Comparison of ENCODE assay signal across 21 cellular contexts in the genomic region with DNA sequence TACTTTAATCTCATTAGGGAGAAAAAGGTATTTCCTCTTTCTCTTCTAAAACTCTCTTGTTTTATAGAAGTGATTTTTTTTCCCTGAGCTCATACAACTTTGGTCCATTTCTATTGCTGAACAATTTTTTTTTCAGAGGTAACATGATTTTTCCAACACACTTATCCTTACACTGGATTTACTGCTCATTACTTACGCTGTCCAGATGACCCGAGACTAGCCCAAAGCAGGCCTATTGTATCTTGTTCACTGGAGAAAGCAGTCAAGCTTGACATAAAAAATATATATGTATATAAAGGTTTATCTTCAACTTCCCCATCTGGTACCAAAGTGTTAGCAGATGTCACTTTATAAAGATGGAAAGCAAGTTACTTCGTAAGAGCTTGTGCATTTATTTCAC.
"Had no signal": no experiment of that assay in that cellular context is flagged by ENCODE, and none has a peak within 500 bp of the region (broad histone marks: within the 10 kb centered on the region; RNA-seq: fewer than 3 reads in every experiment).

No MANE protein-coding gene starts in this region.

- H3K4me1 ChIP-seq: SJSA1 had no signal

- H3K4me3 ChIP-seq: MG63, SJSA1, SK-N-MC had no signal

- H3K27ac ChIP-seq: SJSA1, SK-N-MC had no signal

- H3K27me3 ChIP-seq: MG63, SJSA1 had no signal

- ATAC-seq: HepG2 had no signal

- DNase-seq: IMR-90, Karpas-422, KG1, MG63, NCI-H1092 treated with DMSO at 0.1 percent for 48 hours, NCI-H1436, NCI-H187, NCI-H2029 treated with DMSO at 0.1 percent for 48 hours, NCI-H2171 treated with DMSO at 0.1 percent for 48 hours, NCI-H345, NCI-H446 treated with DMSO at 0.1 percent for 48 hours, NCI-H510A treated with DMSO at 0.1 percent for 48 hours, NCI-H69, NCI-H774, Right ventricle myocardium superior, RPMI8226, SIG-M5, T-helper 1 cell had no signal
